10 cellular contexts compared by ENCODE assay signal in the genomic region with DNA sequence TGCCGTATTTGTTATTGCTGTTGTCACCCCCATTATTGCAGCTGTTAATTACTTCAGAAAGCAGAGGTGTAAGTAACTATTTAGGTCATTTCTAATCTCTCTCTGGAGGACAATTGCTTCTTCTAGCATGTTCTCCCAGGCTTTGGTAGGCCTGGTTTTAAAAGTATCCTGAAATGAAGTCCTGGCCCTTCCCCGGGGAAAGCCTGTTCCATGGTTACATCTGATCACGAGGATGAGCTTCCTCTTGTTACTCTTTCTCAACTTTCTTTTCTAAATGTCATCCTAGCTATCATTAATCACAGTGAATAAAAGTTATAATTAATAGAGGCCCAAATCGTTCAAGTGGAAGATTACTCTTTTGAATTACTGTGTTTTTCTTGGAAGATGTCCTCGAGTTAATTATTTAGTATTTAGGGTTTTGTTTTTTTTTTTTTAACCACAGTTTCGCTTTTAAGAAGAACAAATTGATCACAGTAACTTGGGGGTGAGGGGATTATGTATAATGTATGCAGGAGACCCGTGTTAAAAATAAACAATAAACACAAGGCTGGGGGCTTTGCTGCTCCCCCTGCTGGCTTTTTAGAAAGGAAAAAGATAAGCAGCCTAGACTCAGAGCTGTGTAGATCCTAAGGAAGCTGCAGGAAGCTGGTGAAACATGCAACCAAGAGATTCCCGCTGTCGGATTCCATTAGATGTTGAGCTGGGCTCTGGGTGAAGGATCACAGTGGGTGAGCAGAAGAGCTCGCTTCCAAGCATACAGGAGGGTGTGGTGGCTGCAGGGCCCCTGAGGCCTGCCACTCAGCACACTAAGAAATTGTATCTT.
DNase-seq lines count a peak whose midpoint lies in the region; ATAC-seq and TF ChIP-seq lines count a peak whose summit lies in the region.
"Had no signal": no experiment of that assay in that cellular context is flagged by ENCODE, and none has a peak within 500 bp of the region (broad histone marks: within the 10 kb centered on the region; RNA-seq: fewer than 3 reads in every experiment).

No MANE protein-coding gene starts in this region.

- H3K9ac ChIP-seq in OCI-LY3 (ENCODE audit: low read length): no peak overlapping the region

- H3K27me3 Mint-ChIP-seq in type B pancreatic cell (peaks cover 28% of the 10 kb centered on the region), natural killer cell (ENCODE audit: low read depth in 2 of 2) (no peaks in the 10 kb centered on the region)

- no peak overlapping the region for H2AFZ ChIP-seq in OCI-LY3 (ENCODE audit: low read depth, low read length)

- H3K4me2 ChIP-seq in OCI-LY3 (ENCODE audit: low read length): no peak overlapping the region

- DNase-seq in cardiac muscle cell (ENCODE audit: low read depth in 1 of 2, low spot score in 1 of 2) (peak; percentile 34 to 39), heart left ventricle (no peak), fibroblast of pulmonary artery (ENCODE audit: low read depth) (peak; percentile 16), type B pancreatic cell (ENCODE audit: extremely low spot score, unreplicated experiment) (no peak), natural killer cell (no peak), medulla oblongata (ENCODE audit: extremely low spot score) (no peak)
- DNase-seq: effector memory CD4-positive, alpha-beta T cell; mucosa of descending colon had no signal

- ATAC-seq in heart left ventricle (no peak), GM18867 (IDR thresholded peaks at IDR 0.05; ENCODE audit: unreplicated experiment) (no peak), natural killer cell (no peak)
- ATAC-seq: mucosa of descending colon had no signal

- 49 to 58% (median 54%) methylated on average over 10 of the region's 10 CpGs for WGBS in heart left ventricle, 4 donors

- H3K79me2 ChIP-seq in OCI-LY3 (ENCODE audit: low read length): no peaks in the 10 kb centered on the region

- H3K9me3 Mint-ChIP-seq in type B pancreatic cell (no peaks in the 10 kb centered on the region), natural killer cell (no peaks in the 10 kb centered on the region)

- no peak for TF ChIP-seq POLR2A in heart left ventricle (IDR thresholded peaks at IDR 0.05)

- TF ChIP-seq CTCF in cardiac muscle cell (IDR thresholded peaks at IDR 0.05; ENCODE audit: low read depth, low read length): peak; percentile 42
- TF ChIP-seq CTCF in heart left ventricle (IDR thresholded peaks at IDR 0.05): peak in 4 of 12 donors; percentile 13 to 34 (median 17)
- peak; percentile 42; the same call in 1 of the 2 replicates for TF ChIP-seq CTCF in OCI-LY3 (IDR thresholded peaks at IDR 0.05; ENCODE audit: low read depth, low read length)
- peak; percentile 38 for TF ChIP-seq CTCF in fibroblast of pulmonary artery (IDR thresholded peaks at IDR 0.05; ENCODE audit: low read length, missing control alignments)
- peak; percentile 69 for TF ChIP-seq CTCF in type B pancreatic cell (conservative IDR thresholded peaks at IDR 0.05)
- TF ChIP-seq CTCF in natural killer cell (IDR thresholded peaks at IDR 0.05): no peak

- H3K9me3 ChIP-seq in cardiac muscle cell (ENCODE audit: low read depth) (no peaks in the 10 kb centered on the region), heart left ventricle (no peaks in the 10 kb centered on the region), OCI-LY3 (ENCODE audit: insufficient read depth, low read length) (no peaks in the 10 kb centered on the region)
- H3K9me3 ChIP-seq: mucosa of descending colon had no signal

- H3K27ac Mint-ChIP-seq in type B pancreatic cell (no peak overlapping the region), natural killer cell (no peak overlapping the region)

- H3K4me3 Mint-ChIP-seq in type B pancreatic cell (no peak overlapping the region), natural killer cell (no peak overlapping the region)

- intact Hi-C loops in heart left ventricle (cut with DNase I) (no loop called here), natural killer cell (cut with micrococcal nuclease) (no loop called here)

- H3K36me3 ChIP-seq in cardiac muscle cell (no peaks in the 10 kb centered on the region), heart left ventricle (no peaks in the 10 kb centered on the region), OCI-LY3 (replicated peaks; ENCODE audit: low read depth, low read length) (no peaks in the 10 kb centered on the region)

- H4K20me1 ChIP-seq in OCI-LY3 (ENCODE audit: insufficient read depth, low read length): no peaks in the 10 kb centered on the region

- H3K27ac ChIP-seq in cardiac muscle cell (no peak overlapping the region), heart left ventricle (no peak overlapping the region), OCI-LY3 (ENCODE audit: low read length) (no peak overlapping the region)

- no peaks in the 10 kb centered on the region for H3K36me3 Mint-ChIP-seq in type B pancreatic cell
- H3K36me3 Mint-ChIP-seq in natural killer cell: no peaks in the 10 kb centered on the region

- no peak overlapping the region for H3K4me3 ChIP-seq in cardiac muscle cell
- no peak overlapping the region for H3K4me3 ChIP-seq in heart left ventricle
- no peak overlapping the region for H3K4me3 ChIP-seq in OCI-LY3 (ENCODE audit: low read length)
- H3K4me3 ChIP-seq in fibroblast of pulmonary artery (replicated peaks; ENCODE audit: low read depth, low read length): no peak overlapping the region
- H3K4me3 ChIP-seq: mucosa of descending colon had no signal

- peaks cover 19% of the 10 kb centered on the region for H3K4me1 Mint-ChIP-seq in type B pancreatic cell (ENCODE audit: unreplicated experiment)
- peaks cover 13 to 21% of the 10 kb centered on the region in 2 donors for H3K4me1 Mint-ChIP-seq in natural killer cell

- peaks cover 5% of the 10 kb centered on the region for H3K4me1 ChIP-seq in cardiac muscle cell (ENCODE audit: low read depth)
- peaks cover 0 to 7% (median 0%) of the 10 kb centered on the region in 12 donors for H3K4me1 ChIP-seq in heart left ventricle
- no peaks in the 10 kb centered on the region for H3K4me1 ChIP-seq in OCI-LY3 (ENCODE audit: low read length)

- H3K27me3 ChIP-seq in cardiac muscle cell (no peaks in the 10 kb centered on the region), heart left ventricle (peaks cover 0 to 12% (median 0%) of the 10 kb centered on the region in 9 donors), OCI-LY3 (ENCODE audit: low read depth, low read length) (peaks cover 21% of the 10 kb centered on the region)

Comparison
In these comparisons a context has a peak if more than half of its experiments do, and no peak if none do; other contexts are left out.
1. DNase-seq: peak in cardiac muscle cell (2 of 2) and fibroblast of pulmonary artery (single experiment); none in heart left ventricle (0 of 5), type B pancreatic cell (single experiment), natural killer cell (single experiment) and medulla oblongata (single experiment).